In genomic region chr10:4512557-4513286, GRCh38 we compare ENCODE assay signal across 8 cellular contexts.
DNase-seq lines count a peak whose midpoint lies in the region; ATAC-seq and TF ChIP-seq lines count a peak whose summit lies in the region.

No MANE protein-coding gene starts in this region.

- no peak for TF ChIP-seq POLR2A in spleen (IDR thresholded peaks at IDR 0.05)

- no peaks in the 10 kb centered on the region for H3K36me3 Mint-ChIP-seq in T-helper 2 cell treated with Interferon-gamma antibody and Interleukin-4, amounts not matched to agents 5 μg/mL and 100 μg/mL, for 36 hours (ENCODE audit: low read depth)

- peaks cover 5% of the 10 kb centered on the region for H3K4me1 Mint-ChIP-seq in T-helper 2 cell treated with Interferon-gamma antibody and Interleukin-4, amounts not matched to agents 5 μg/mL and 100 μg/mL, for 36 hours (ENCODE audit: low read depth)

- no peak overlapping the region for H3K4me3 Mint-ChIP-seq in T-helper 2 cell treated with Interferon-gamma antibody and Interleukin-4, amounts not matched to agents 5 μg/mL and 100 μg/mL, for 36 hours

- H3K27ac ChIP-seq in RWPE1 (no peak overlapping the region), spleen (no peak overlapping the region)

- H3K9me3 Mint-ChIP-seq in T-helper 2 cell treated with Interferon-gamma antibody and Interleukin-4, amounts not matched to agents 5 μg/mL and 100 μg/mL, for 36 hours, result no peaks in the 10 kb centered on the region

- peaks cover 3 to 33% (median 20%) of the 10 kb centered on the region in 6 donors for H3K4me1 ChIP-seq in spleen

- intact Hi-C loops in Right ventricle myocardium inferior (cut with DNase I) (loop anchor here (2.0 to 5.0 kb wide), 4 partner anchors 144 to 725 kb away; partner anchors contain the start of gene KLF6), spleen (cut with DNase I; ENCODE audit: low total_unique reads) (no loop called here)

- H3K4me3 ChIP-seq in spleen, result no peak overlapping the region

- H3K27me3 Mint-ChIP-seq in T-helper 2 cell treated with Interferon-gamma antibody and Interleukin-4, amounts not matched to agents 5 μg/mL and 100 μg/mL, for 36 hours (ENCODE audit: low read depth), result peaks cover 12% of the 10 kb centered on the region

- CTCF ChIA-PET in RWPE1 (lab: Yijun Ruan, JAX), result interaction anchor here (0.6 to 1.0 kb wide), 9 partner anchors 10 to 1305 kb away, joined by 3 to 7 read pairs (median 4); no protein-coding TSS in a partner anchor

- DNase-seq in activated CD4-positive, alpha-beta T cell treated with anti-CD3 and anti-CD28 coated beads for 48 hours, result peak; percentile 17
- DNase-seq in activated CD4-positive, alpha-beta T cell treated with anti-CD3 and anti-CD28 coated beads, Interleukin-2, amount 50 U/mL, for 1 hour, result no peak
- DNase-seq in RWPE1 (ENCODE audit: low spot score) (peak; percentile 58), Right ventricle myocardium inferior (ENCODE audit: missing footprints) (peak; percentile 61), spleen (no peak), activated gamma-delta T cell treated with Interleukin-2 at 50 U/mL for 16 hours (no peak)
- DNase-seq in T-helper 2 cell treated with Interferon-gamma antibody and Interleukin-4, amounts not matched to agents 5 μg/mL and 100 μg/mL, for 36 hours (ENCODE audit: low spot score), result no peak

- H3K36me3 ChIP-seq in spleen, result no peaks in the 10 kb centered on the region

- H3K9me3 ChIP-seq in spleen, result peaks cover 0 to 4% (median 0%) of the 10 kb centered on the region in 8 donors

- 49 to 68% (median 62%) methylated on average over 6 of the region's 6 CpGs for WGBS in spleen, 5 donors

- TF ChIP-seq CTCF in RWPE1 (conservative IDR thresholded peaks at IDR 0.05; ENCODE audit: low read depth) (peak; percentile 60), spleen (IDR thresholded peaks at IDR 0.05 in 8 of 11, conservative IDR thresholded peaks at IDR 0.05 in 3 of 11) (peak in 6 of 11 experiments; percentile 7 to 38 (median 26))

- POLR2A ChIA-PET in RWPE1 (lab: Yijun Ruan, JAX; ENCODE audit: low non-redundant PET), result interaction anchor here (0.7 kb wide), 1 partner anchor 159 kb away, joined by 4 read pairs; no protein-coding TSS in a partner anchor

- no peak overlapping the region for H3K27ac Mint-ChIP-seq in T-helper 2 cell treated with Interferon-gamma antibody and Interleukin-4, amounts not matched to agents 5 μg/mL and 100 μg/mL, for 36 hours

- no peaks in the 10 kb centered on the region for H3K27me3 ChIP-seq in spleen (replicated peaks in 1 of 7)

- peak; percentile 64 for ATAC-seq in Right ventricle myocardium inferior
- no peak for ATAC-seq in activated CD4-positive, CD25-positive, alpha-beta regulatory T cell treated with anti-CD3 and anti-CD28 coated beads, Interleukin-2, amount 50 U/mL, for 24 hours

Comparison
In these comparisons a context has a peak if more than half of its experiments do, and no peak if none do; other contexts are left out.
1. DNase-seq: peak in activated CD4-positive, alpha-beta T cell treated with anti-CD3 and anti-CD28 coated beads for 48 hours (single experiment), RWPE1 (single experiment) and Right ventricle myocardium inferior (single experiment); none in activated CD4-positive, alpha-beta T cell treated with anti-CD3 and anti-CD28 coated beads, Interleukin-2, amount 50 U/mL, for 1 hour (single experiment), spleen (single experiment), activated gamma-delta T cell treated with Interleukin-2 at 50 U/mL for 16 hours (single experiment) and T-helper 2 cell treated with Interferon-gamma antibody and Interleukin-4, amounts not matched to agents 5 μg/mL and 100 μg/mL, for 36 hours (single experiment).